7 cellular contexts compared by ENCODE assay signal in the genomic region with DNA sequence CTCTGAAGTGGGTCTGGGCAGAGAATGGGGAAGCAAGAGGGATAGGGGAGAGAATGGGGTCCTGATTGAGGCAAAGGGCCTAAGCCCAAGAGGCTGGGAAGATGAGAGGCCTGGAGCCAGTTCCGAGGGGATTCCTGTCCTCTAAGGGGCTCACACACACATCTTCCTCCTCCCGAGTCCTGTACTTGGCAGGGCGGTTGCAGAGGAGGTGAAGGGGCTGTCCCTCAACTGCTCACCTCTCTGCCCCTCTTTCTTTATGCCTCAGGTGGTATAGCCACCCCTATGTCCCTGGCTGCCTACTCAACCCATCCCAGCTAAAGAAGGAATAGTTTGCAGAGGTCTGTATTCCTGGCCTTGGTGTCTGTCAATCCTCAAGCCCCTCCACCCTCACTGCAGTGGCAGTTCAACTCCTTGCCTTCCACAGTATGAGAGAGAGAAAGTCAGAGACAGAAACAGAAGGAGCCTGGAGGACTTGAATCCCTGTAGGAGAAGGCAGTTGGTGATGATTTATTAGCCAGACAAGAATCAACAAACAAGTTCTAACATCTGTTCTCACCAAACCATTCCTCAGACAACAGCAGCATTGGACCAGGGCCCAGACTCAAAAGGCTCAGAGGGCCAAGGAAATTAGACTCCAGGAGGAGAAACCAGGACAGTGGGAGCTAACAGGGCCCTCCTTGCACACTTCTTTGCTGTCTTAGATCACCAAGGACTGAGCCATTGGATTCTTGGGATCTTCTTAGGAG. TPM values are rescaled to one million over a fixed set of nuclear protein-coding genes. Genes with fewer than 3 reads are reported as not detected.
DNase-seq lines count a peak whose midpoint lies in the region; ATAC-seq, FAIRE-seq and TF ChIP-seq lines count a peak whose summit lies in the region.
"Had no signal": no experiment of that assay in that cellular context is flagged by ENCODE, and none has a peak within 500 bp of the region (broad histone marks: within the 10 kb centered on the region; RNA-seq: fewer than 3 reads in every experiment).

No MANE protein-coding gene starts in this region.

- intact Hi-C loops in K562 (cut with micrococcal nuclease): no loop called here

- H2AFZ ChIP-seq in K562 (ENCODE audit: low read depth, low read length) (no peak overlapping the region), osteoblast (ENCODE audit: low read length) (no peak overlapping the region)

- no peak for TF ChIP-seq POLR2A in K562 (conservative IDR thresholded peaks at IDR 0.05)

- in situ Hi-C loops in K562 (cut with MboI): no loop called here

- no peak for TF ChIP-seq CTCF in HFF-Myc (IDR thresholded peaks at IDR 0.05; ENCODE audit: low read depth, low read length, missing control alignments)
- no peak for TF ChIP-seq CTCF in K562 (IDR thresholded peaks at IDR 0.05 in 2 of 3, conservative IDR thresholded peaks at IDR 0.05 in 1 of 3; ENCODE audit: insufficient read depth in 2 of 3, low read depth in 1 of 3, low read length in 3 of 3)
- TF ChIP-seq CTCF in osteoblast (IDR thresholded peaks at IDR 0.05; ENCODE audit: extremely low read depth, low read depth, low read length): no peak
- no peak for TF ChIP-seq CTCF in endothelial cell (IDR thresholded peaks at IDR 0.05; ENCODE audit: unreplicated experiment)
- no peak for TF ChIP-seq CTCF in WTC11 (IDR thresholded peaks at IDR 0.05)

- H3K36me3 Mint-ChIP-seq in endothelial cell (ENCODE audit: low read depth, unreplicated experiment) (peaks cover 15% of the 10 kb centered on the region), WTC11 (peaks cover 5% of the 10 kb centered on the region; the same call in 1 of the 2 replicates)

- ATAC-seq in K562 (no peak), WTC11 (no peak)

- H4K20me1 ChIP-seq in K562 (replicated peaks; ENCODE audit: control insufficient read depth, insufficient read depth, low read length) (no peaks in the 10 kb centered on the region), osteoblast (ENCODE audit: insufficient read depth, low read length) (peaks cover 7% of the 10 kb centered on the region)

- no peak for TF ChIP-seq RAD21 in K562 (CRISPR knock-in tag; conservative IDR thresholded peaks at IDR 0.05 in 1 of 2, IDR thresholded peaks at IDR 0.05 in 1 of 2)

- H3K79me2 ChIP-seq in K562 (ENCODE audit: control insufficient read depth, insufficient read depth, low read length) (no peaks in the 10 kb centered on the region), osteoblast (ENCODE audit: insufficient read depth, low read length) (no peaks in the 10 kb centered on the region)

- H3K4me1 Mint-ChIP-seq in endothelial cell (ENCODE audit: unreplicated experiment) (peaks cover 16% of the 10 kb centered on the region), WTC11 (no peaks in the 10 kb centered on the region)

- no peak overlapping the region for H3K27ac ChIP-seq in K562 (ENCODE audit: extremely low read depth, low read depth, low read length)
- no peak overlapping the region for H3K27ac ChIP-seq in osteoblast (ENCODE audit: low read depth, low read length)

- FAIRE-seq in K562 (lab: Jason Lieb, UNC): peak; percentile 69

- H3K27me3 Mint-ChIP-seq in endothelial cell (ENCODE audit: unreplicated experiment) (peaks cover 6% of the 10 kb centered on the region), WTC11 (ENCODE audit: low read depth) (no peaks in the 10 kb centered on the region)

- no TSS peak for BruUV-seq in K562 (replicated peaks; lab: Mats Ljungman, UMichigan)

- H3K9ac ChIP-seq in K562 (ENCODE audit: insufficient read depth in 1 of 2, low read depth in 2 of 2, low read length in 2 of 2): peak overlapping the region in 1 of 2 experiments; percentile 45; a peak in 1 of 4 replicates

- POLR2A ChIA-PET in K562 (lab: Yijun Ruan, JAX) (interaction anchor here (0.8 to 1.4 kb wide), 2 partner anchors 11 to 16 kb away, joined by 3 to 5 read pairs; a partner anchor contains a TSS), WTC11 (lab: Charles Lee) (interaction anchor here (0.8 kb wide), 1 partner anchor 54 kb away, joined by 3 read pairs; no protein-coding TSS in a partner anchor)

- H3K4me1 ChIP-seq in K562 (replicated peaks in 1 of 2; ENCODE audit: control insufficient read depth in 2 of 2, insufficient read depth in 2 of 2, low read length in 2 of 2) (peaks cover 13 to 14% of the 10 kb centered on the region in 2 experiments), osteoblast (ENCODE audit: insufficient read depth, low read length) (peaks cover 18% of the 10 kb centered on the region)

- no peaks in the 10 kb centered on the region for H3K9me1 ChIP-seq in K562 (ENCODE audit: control insufficient read depth, insufficient read depth, low read length)

- H3K9me3 ChIP-seq in K562 (replicated peaks; ENCODE audit: control insufficient read depth, insufficient read depth, low read depth, low read length) (no peaks in the 10 kb centered on the region), osteoblast (ENCODE audit: low read depth, low read length) (no peaks in the 10 kb centered on the region)

- no peak for TF ChIP-seq EP300 in K562 (IDR thresholded peaks at IDR 0.05; ENCODE audit: low read length)

- no peak overlapping the region for H3K4me2 ChIP-seq in K562 (ENCODE audit: insufficient read depth, low read length)
- H3K4me2 ChIP-seq in osteoblast (ENCODE audit: insufficient read depth, low read length): no peak overlapping the region

- peak; percentile 90 for DNase-seq in HFF-Myc (ENCODE audit: extremely low read depth, low read depth)
- DNase-seq in K562 (ENCODE audit: extremely low read depth in 1 of 4, low spot score in 3 of 4): no peak
- DNase-seq in osteoblast (ENCODE audit: insufficient read length, low spot score, missing footprints): peak; percentile 68
- no peak for DNase-seq in endothelial cell (ENCODE audit: low spot score)
- DNase-seq in stimulated activated CD4-positive, alpha-beta T cell treated with anti-CD3 and anti-CD28 coated beads, Interleukin-2, amount 100 ng/mL, for 24 hours: no peak
- DNase-seq in WTC11 (ENCODE audit: low spot score): no peak

- 75% methylated on average over 3 of the region's 3 CpGs for WGBS in K562 (ENCODE audit: insufficient coverage, low coverage, missing lambda C conversion rate)

- H3K27ac Mint-ChIP-seq in endothelial cell (ENCODE audit: unreplicated experiment): no peak overlapping the region
- no peak overlapping the region for H3K27ac Mint-ChIP-seq in WTC11

- H3K9me3 Mint-ChIP-seq in endothelial cell (ENCODE audit: unreplicated experiment): no peaks in the 10 kb centered on the region
- no peaks in the 10 kb centered on the region for H3K9me3 Mint-ChIP-seq in WTC11

- H3K4me3 Mint-ChIP-seq in endothelial cell (ENCODE audit: unreplicated experiment) (no peak overlapping the region), WTC11 (no peak overlapping the region)

- CTCF ChIA-PET in K562 (lab: Yijun Ruan, JAX; ENCODE audit: low intra/inter-chr PET ratio) (no interaction called here), WTC11 (lab: Charles Lee) (interaction anchor here (0.6 to 3.9 kb wide), 6 partner anchors 8 to 122 kb away, joined by 3 to 20 read pairs (median 4); a partner anchor contains a TSS)

- H3K27me3 ChIP-seq in K562 (ENCODE audit: control insufficient read depth in 2 of 2, insufficient read depth in 2 of 2, low read length in 2 of 2) (no peaks in the 10 kb centered on the region), osteoblast (ENCODE audit: insufficient read depth, low read length) (no peaks in the 10 kb centered on the region)

- no peak overlapping the region for H3K4me3 ChIP-seq in HFF-Myc (replicated peaks; ENCODE audit: low read depth, low read length)
- H3K4me3 ChIP-seq in K562: no peak overlapping the region
- H3K4me3 ChIP-seq in osteoblast (ENCODE audit: insufficient read depth, low read length): no peak overlapping the region

- peaks cover 19% of the 10 kb centered on the region; the same call in 2 of the 3 replicates for H3K36me3 ChIP-seq in K562 (ENCODE audit: control insufficient read depth, insufficient read depth, low read length)
- peaks cover 3% of the 10 kb centered on the region for H3K36me3 ChIP-seq in osteoblast (ENCODE audit: insufficient read depth, low read length)

RNA-seq across cellular contexts. Expression of a gene that starts 10.7 kb away (rescaled TPM):
- total RNA-seq in K562 (2011; cell fraction: chromatin; rRNA removed; ENCODE audit: low replicate concordance): 15.3 and 26.9 TPM in 2 replicates
- 16.2 and 18.2 TPM in 2 replicates for total RNA-seq in K562 (2011; cell fraction: nucleolus; rRNA removed)
- 20.7 and 27.8 TPM in 2 replicates for total RNA-seq in K562 (2011; cell fraction: nucleoplasm; rRNA removed)
- total RNA-seq in K562 (2014; rRNA removed) (27.7 and 36.0 TPM in 2 replicates), K562 (2014; rRNA removed; fragmentation: Illumina TruSeq; extraction: Trizol) (4.8 and 6.9 TPM in 2 replicates), K562 (2015; rRNA removed; fragmentation: Illumina TruSeq; extraction: Trizol) (6.3 and 8.4 TPM in 2 replicates), K562 (2021) (33.6 TPM in 2 replicates), osteoblast (0.29 and 0.36 TPM in 2 replicates), endothelial cell (ENCODE audit: unreplicated experiment) (not detected), WTC11 (2021) (4.9 to 6.9 TPM (median 6.6 TPM) in 3 replicates)
- polyA plus RNA-seq in K562 (2011; rRNA removed) (5.7 and 9.7 TPM in 2 replicates), K562 (2014; fragmentation: Illumina TruSeq; extraction: Trizol) (20.0 and 21.2 TPM in 2 replicates), K562 (2014; fragmentation: Nextera tagmentation; extraction: Ambion mirVana) (1 to 10 TPM in 1 of 2 experiments, under 1 TPM in 1; 0.89 to 1.1 TPM), K562 (2014; rRNA removed) (20.8 and 21.4 TPM in 2 replicates)
- 12.6 and 29.0 TPM in 2 replicates for polyA plus RNA-seq in K562 (2011; cell fraction: cytosol; rRNA removed)
- polyA plus RNA-seq in K562 (2011; cell fraction: nucleus; rRNA removed): 10.6 and 25.9 TPM in 2 replicates
- 30.7 and 34.5 TPM in 2 replicates for polyA plus RNA-seq in K562 (2012)
- polyA minus RNA-seq in K562 (2011; rRNA and poly(A)+ RNA removed): 2.2 and 4.8 TPM in 2 replicates
- 11.6 and 16.2 TPM in 2 replicates for polyA minus RNA-seq in K562 (2011; cell fraction: cytosol; rRNA and poly(A)+ RNA removed)
- polyA minus RNA-seq in K562 (2011; cell fraction: nucleus; rRNA and poly(A)+ RNA removed): 10.4 and 13.3 TPM in 2 replicates

RNA-seq across cellular contexts. Expression of a gene that starts 38.6 kb away (rescaled TPM):
- 111 and 116 TPM in 2 replicates for total RNA-seq in K562 (2011; cell fraction: chromatin; rRNA removed; ENCODE audit: low replicate concordance)
- total RNA-seq in K562 (2011; cell fraction: nucleolus; rRNA removed): 71.5 and 89.1 TPM in 2 replicates
- 86.8 and 90.6 TPM in 2 replicates for total RNA-seq in K562 (2011; cell fraction: nucleoplasm; rRNA removed)
- total RNA-seq in K562 (2014; rRNA removed) (51.0 and 86.2 TPM in 2 replicates), K562 (2014; rRNA removed; fragmentation: Illumina TruSeq; extraction: Trizol) (32.1 and 35.1 TPM in 2 replicates), K562 (2015; rRNA removed; fragmentation: Illumina TruSeq; extraction: Trizol) (35.8 and 41.1 TPM in 2 replicates), K562 (2021) (85.3 and 89.5 TPM in 2 replicates), osteoblast (18.0 and 22.8 TPM in 2 replicates), endothelial cell (ENCODE audit: unreplicated experiment) (91.9 TPM), WTC11 (2021) (97.4 to 98.5 TPM (median 98.0 TPM) in 3 replicates)
- polyA plus RNA-seq in K562 (2011; rRNA removed) (38.8 and 70.2 TPM in 2 replicates), K562 (2014; fragmentation: Illumina TruSeq; extraction: Trizol) (133 and 201 TPM in 2 replicates), K562 (2014; fragmentation: Nextera tagmentation; extraction: Ambion mirVana) (10 to 100 TPM; 23.9 to 25.5 TPM), K562 (2014; rRNA removed) (53.6 and 68.0 TPM in 2 replicates)
- polyA plus RNA-seq in K562 (2011; cell fraction: cytosol; rRNA removed): 75.7 and 85.5 TPM in 2 replicates
- polyA plus RNA-seq in K562 (2011; cell fraction: nucleus; rRNA removed): 64.3 and 89.5 TPM in 2 replicates
- polyA plus RNA-seq in K562 (2012): 58.6 and 81.0 TPM in 2 replicates
- 66.4 and 76.9 TPM in 2 replicates for polyA minus RNA-seq in K562 (2011; rRNA and poly(A)+ RNA removed)
- 41.1 and 58.4 TPM in 2 replicates for polyA minus RNA-seq in K562 (2011; cell fraction: cytosol; rRNA and poly(A)+ RNA removed)
- polyA minus RNA-seq in K562 (2011; cell fraction: nucleus; rRNA and poly(A)+ RNA removed): 21.8 and 33.0 TPM in 2 replicates

RNA-seq across cellular contexts. Expression of a gene that starts 53.0 kb away (rescaled TPM):
- 0.14 and 1.6 TPM in 2 replicates for total RNA-seq in K562 (2011; cell fraction: chromatin; rRNA removed; ENCODE audit: low replicate concordance)
- total RNA-seq in K562 (2011; cell fraction: nucleolus; rRNA removed): 0.66 and 0.67 TPM in 2 replicates
- 0.44 and 0.46 TPM in 2 replicates for total RNA-seq in K562 (2011; cell fraction: nucleoplasm; rRNA removed)
- total RNA-seq in K562 (2014; rRNA removed): 0.08 TPM in 1 of 2 replicates, not detected in the other
- 0.04 TPM in 1 of 2 replicates, not detected in the other for total RNA-seq in K562 (2014; rRNA removed; fragmentation: Illumina TruSeq; extraction: Trizol)
- 0.04 and 0.07 TPM in 2 replicates for total RNA-seq in K562 (2015; rRNA removed; fragmentation: Illumina TruSeq; extraction: Trizol)
- total RNA-seq in K562 (2021): 0.18 TPM in 2 replicates
- 0.06 and 0.07 TPM in 2 replicates for polyA plus RNA-seq in K562 (2011; rRNA removed)
- polyA plus RNA-seq in K562 (2011; cell fraction: cytosol; rRNA removed): 0.04 and 0.16 TPM in 2 replicates
- 0.44 and 1.7 TPM in 2 replicates for polyA plus RNA-seq in K562 (2011; cell fraction: nucleus; rRNA removed)
- polyA plus RNA-seq in K562 (2012): 0.25 and 0.83 TPM in 2 replicates
- 0.03 and 0.06 TPM in 2 replicates for polyA plus RNA-seq in K562 (2014; fragmentation: Illumina TruSeq; extraction: Trizol)
- not detected for polyA plus RNA-seq in K562 (2014; fragmentation: Nextera tagmentation; extraction: Ambion mirVana)
- 0.07 and 0.12 TPM in 2 replicates for polyA plus RNA-seq in K562 (2014; rRNA removed)
- polyA minus RNA-seq in K562 (2011; rRNA and poly(A)+ RNA removed): 0.09 and 0.21 TPM in 2 replicates
- polyA minus RNA-seq in K562 (2011; cell fraction: cytosol; rRNA and poly(A)+ RNA removed): not detected in 2 replicates
- 0.33 and 0.81 TPM in 2 replicates for polyA minus RNA-seq in K562 (2011; cell fraction: nucleus; rRNA and poly(A)+ RNA removed)
- total RNA-seq in osteoblast: 0.29 and 0.36 TPM in 2 replicates
- not detected for total RNA-seq in endothelial cell (ENCODE audit: unreplicated experiment)
- total RNA-seq in WTC11 (2021): 0.05 to 0.11 TPM in 2 of 3 replicates, not detected in the other
- total RNA-seq: glomerular endothelial cell had no signal

RNA-seq across cellular contexts. Expression of a gene that starts 54.5 kb away (rescaled TPM):
- total RNA-seq in K562 (2011; cell fraction: chromatin; rRNA removed; ENCODE audit: low replicate concordance): 54.5 and 99.5 TPM in 2 replicates
- 73.4 and 78.6 TPM in 2 replicates for total RNA-seq in K562 (2011; cell fraction: nucleolus; rRNA removed)
- 87.7 and 114 TPM in 2 replicates for total RNA-seq in K562 (2011; cell fraction: nucleoplasm; rRNA removed)
- 470 and 501 TPM in 2 replicates for total RNA-seq in K562 (2014; rRNA removed)
- 400 and 403 TPM in 2 replicates for total RNA-seq in K562 (2014; rRNA removed; fragmentation: Illumina TruSeq; extraction: Trizol)
- total RNA-seq in K562 (2015; rRNA removed; fragmentation: Illumina TruSeq; extraction: Trizol): 392 and 404 TPM in 2 replicates
- total RNA-seq in K562 (2021): 390 and 425 TPM in 2 replicates
- 224 and 310 TPM in 2 replicates for polyA plus RNA-seq in K562 (2011; rRNA removed)
- 174 and 175 TPM in 2 replicates for polyA plus RNA-seq in K562 (2011; cell fraction: cytosol; rRNA removed)
- 182 and 185 TPM in 2 replicates for polyA plus RNA-seq in K562 (2011; cell fraction: nucleus; rRNA removed)
- 190 and 267 TPM in 2 replicates for polyA plus RNA-seq in K562 (2012)
- 507 and 601 TPM in 2 replicates for polyA plus RNA-seq in K562 (2014; fragmentation: Illumina TruSeq; extraction: Trizol)
- polyA plus RNA-seq in K562 (2014; fragmentation: Nextera tagmentation; extraction: Ambion mirVana): 10 to 100 TPM; 38.8 to 41.8 TPM
- 358 and 372 TPM in 2 replicates for polyA plus RNA-seq in K562 (2014; rRNA removed)
- polyA minus RNA-seq in K562 (2011; rRNA and poly(A)+ RNA removed): 142 and 177 TPM in 2 replicates
- 120 and 140 TPM in 2 replicates for polyA minus RNA-seq in K562 (2011; cell fraction: cytosol; rRNA and poly(A)+ RNA removed)
- 33.7 and 57.2 TPM in 2 replicates for polyA minus RNA-seq in K562 (2011; cell fraction: nucleus; rRNA and poly(A)+ RNA removed)
- 167 and 177 TPM in 2 replicates for total RNA-seq in osteoblast
- total RNA-seq in endothelial cell (ENCODE audit: unreplicated experiment): 175 TPM
- total RNA-seq in WTC11 (2021): 301 to 339 TPM (median 318 TPM) in 3 replicates

RNA-seq across cellular contexts. Expression of a gene that starts 54.7 kb away (rescaled TPM):
- 54.2 and 208 TPM in 2 replicates for total RNA-seq in K562 (2011; cell fraction: chromatin; rRNA removed; ENCODE audit: low replicate concordance)
- 116 and 182 TPM in 2 replicates for total RNA-seq in K562 (2011; cell fraction: nucleolus; rRNA removed)
- total RNA-seq in K562 (2011; cell fraction: nucleoplasm; rRNA removed): 78.5 and 79.4 TPM in 2 replicates
- total RNA-seq in K562 (2014; rRNA removed) (22.4 and 23.1 TPM in 2 replicates), K562 (2014; rRNA removed; fragmentation: Illumina TruSeq; extraction: Trizol) (3.3 and 4.8 TPM in 2 replicates), K562 (2015; rRNA removed; fragmentation: Illumina TruSeq; extraction: Trizol) (4.0 and 4.2 TPM in 2 replicates), K562 (2021) (28.0 and 30.0 TPM in 2 replicates), osteoblast (0.36 and 0.88 TPM in 2 replicates), endothelial cell (ENCODE audit: unreplicated experiment) (0.23 TPM), WTC11 (2021) (0.23 to 0.42 TPM (median 0.23 TPM) in 3 replicates)
- polyA plus RNA-seq in K562 (2011; rRNA removed) (18.2 and 21.5 TPM in 2 replicates), K562 (2014; fragmentation: Illumina TruSeq; extraction: Trizol) (7.9 and 16.1 TPM in 2 replicates), K562 (2014; fragmentation: Nextera tagmentation; extraction: Ambion mirVana) (1 to 10 TPM in 1 of 2 experiments, under 1 TPM in 1; 0.46 to 2.3 TPM), K562 (2014; rRNA removed) (23.3 and 26.2 TPM in 2 replicates)
- 16.8 and 66.3 TPM in 2 replicates for polyA plus RNA-seq in K562 (2011; cell fraction: cytosol; rRNA removed)
- 93.6 and 258 TPM in 2 replicates for polyA plus RNA-seq in K562 (2011; cell fraction: nucleus; rRNA removed)
- 23.1 and 95.0 TPM in 2 replicates for polyA plus RNA-seq in K562 (2012)
- polyA minus RNA-seq in K562 (2011; rRNA and poly(A)+ RNA removed): 5.4 and 15.6 TPM in 2 replicates
- polyA minus RNA-seq in K562 (2011; cell fraction: cytosol; rRNA and poly(A)+ RNA removed): 13.1 and 24.5 TPM in 2 replicates
- 19.4 and 42.9 TPM in 2 replicates for polyA minus RNA-seq in K562 (2011; cell fraction: nucleus; rRNA and poly(A)+ RNA removed)

Comparison
In these comparisons a context has a peak if more than half of its experiments do, and no peak if none do; other contexts are left out.
1. DNase-seq: peak in HFF-Myc (single experiment) and osteoblast (single experiment); none in K562 (0 of 4), endothelial cell (single experiment), stimulated activated CD4-positive, alpha-beta T cell treated with anti-CD3 and anti-CD28 coated beads, Interleukin-2, amount 100 ng/mL, for 24 hours (0 of 2) and WTC11 (single experiment).